26 cellular contexts compared by ENCODE assay signal in the genomic region with DNA sequence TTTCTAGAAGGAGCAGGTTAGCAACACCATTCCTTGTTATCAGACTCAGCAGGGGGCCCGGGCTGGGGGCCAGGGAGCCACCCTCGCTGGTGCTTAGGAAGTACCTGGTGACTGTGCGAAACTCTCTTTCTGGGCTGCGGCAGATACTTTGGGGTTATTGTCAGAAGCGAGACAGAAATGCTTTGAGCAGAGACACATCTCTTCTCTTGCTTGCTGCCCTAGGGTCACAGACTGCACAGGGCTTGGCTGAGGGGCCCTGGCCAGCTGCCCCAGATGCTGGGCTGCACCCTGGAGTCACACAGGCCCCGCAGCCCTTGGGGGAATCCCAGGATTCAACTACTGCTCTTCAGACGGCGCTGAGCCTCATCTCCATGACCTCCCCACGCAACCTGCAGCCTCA.
DNase-seq lines count a peak whose midpoint lies in the region; ATAC-seq, FAIRE-seq and TF ChIP-seq lines count a peak whose summit lies in the region.
"Had no signal": no experiment of that assay in that cellular context is flagged by ENCODE, and none has a peak within 500 bp of the region (broad histone marks: within the 10 kb centered on the region; RNA-seq: fewer than 3 reads in every experiment).

No MANE protein-coding gene starts in this region.

- H3K27ac Mint-ChIP-seq in stimulated activated memory B cell treated with anti-CD40 and anti-IgM and Interleukin-4, amounts not matched to agents 10 μg/mL and 1 μg/mL and 100 μg/mL, for 72 hours = peak overlapping the region; percentile 73
- H3K27ac Mint-ChIP-seq in activated T-cell treated with anti-CD3 and anti-CD28 coated beads, Interleukin-2, amount 50 U/mL, for 24 hours = no peak overlapping the region
- H3K27ac Mint-ChIP-seq: CD4-positive, alpha-beta T cell; CD8-positive, alpha-beta memory T cell had no signal

- H4K20me1 ChIP-seq in K562 (replicated peaks; ENCODE audit: control insufficient read depth, insufficient read depth, low read length) = no peaks in the 10 kb centered on the region
- H4K20me1 ChIP-seq in SK-N-SH (ENCODE audit: insufficient read depth) = no peaks in the 10 kb centered on the region

- no peaks in the 10 kb centered on the region for H3K9me1 ChIP-seq in K562 (ENCODE audit: control insufficient read depth, insufficient read depth, low read length)

- no peaks in the 10 kb centered on the region for H3K9me2 ChIP-seq in SK-N-SH

- H3K4me1 Mint-ChIP-seq in stimulated activated memory B cell treated with anti-CD40 and anti-IgM and Interleukin-4, amounts not matched to agents 10 μg/mL and 1 μg/mL and 100 μg/mL, for 72 hours = peaks cover 18% of the 10 kb centered on the region
- H3K4me1 Mint-ChIP-seq in activated T-cell treated with anti-CD3 and anti-CD28 coated beads, Interleukin-2, amount 50 U/mL, for 24 hours (ENCODE audit: low read depth) = no peaks in the 10 kb centered on the region
- H3K4me1 Mint-ChIP-seq: CD14-positive monocyte; CD8-positive, alpha-beta memory T cell had no signal

- no TSS peak for BruUV-seq in K562 (replicated peaks; lab: Mats Ljungman, UMichigan)

- POLR2A ChIA-PET in K562 (lab: Yijun Ruan, JAX) = interaction anchor here (0.6 to 1.3 kb wide), 3 partner anchors 12 to 42 kb away, joined by 3 read pairs; no protein-coding TSS in a partner anchor
- POLR2A ChIA-PET in SK-N-SH (lab: Yijun Ruan, JAX) = no interaction called here

- no peaks in the 10 kb centered on the region for H3F3A ChIP-seq in SK-N-SH (replicated peaks; ENCODE audit: insufficient read depth)

- peaks cover 5% of the 10 kb centered on the region for H3K9me3 Mint-ChIP-seq in stimulated activated memory B cell treated with anti-CD40 and anti-IgM and Interleukin-4, amounts not matched to agents 10 μg/mL and 1 μg/mL and 100 μg/mL, for 72 hours
- H3K9me3 Mint-ChIP-seq in activated T-cell treated with anti-CD3 and anti-CD28 coated beads, Interleukin-2, amount 50 U/mL, for 24 hours = no peaks in the 10 kb centered on the region
- H3K9me3 Mint-ChIP-seq: CD14-positive monocyte; CD4-positive, alpha-beta T cell; H9 had no signal

- H2AFZ ChIP-seq in K562 (ENCODE audit: low read depth, low read length) (no peak overlapping the region), SK-N-SH (ENCODE audit: low read depth) (no peak overlapping the region)
- H2AFZ ChIP-seq: GM23248 had no signal

- TF ChIP-seq EP300 in K562 (IDR thresholded peaks at IDR 0.05; ENCODE audit: low read length) (no peak), SK-N-SH (IDR thresholded peaks at IDR 0.05; ENCODE audit: borderline replicate concordance in 1 of 2, low read depth in 1 of 2, low read length in 1 of 2) (no peak)

- H3K36me3 Mint-ChIP-seq in stimulated activated memory B cell treated with anti-CD40 and anti-IgM and Interleukin-4, amounts not matched to agents 10 μg/mL and 1 μg/mL and 100 μg/mL, for 72 hours = peaks cover 74% of the 10 kb centered on the region
- no peaks in the 10 kb centered on the region for H3K36me3 Mint-ChIP-seq in activated T-cell treated with anti-CD3 and anti-CD28 coated beads, Interleukin-2, amount 50 U/mL, for 24 hours (ENCODE audit: low read depth)
- H3K36me3 Mint-ChIP-seq: CD8-positive, alpha-beta memory T cell had no signal

- H3K4me2 ChIP-seq in K562 (ENCODE audit: insufficient read depth, low read length) (peak overlapping the region; percentile 16; the same call in 1 of the 2 replicates), SK-N-SH (no peak overlapping the region)
- H3K4me2 ChIP-seq: A549; BLaER1 treated with 17β-estradiol and CSF1 and Interleukin-3, amounts not matched to agents 10 nM and 100 nM had no signal

- no peaks in the 10 kb centered on the region for H3K27me3 Mint-ChIP-seq in stimulated activated memory B cell treated with anti-CD40 and anti-IgM and Interleukin-4, amounts not matched to agents 10 μg/mL and 1 μg/mL and 100 μg/mL, for 72 hours
- H3K27me3 Mint-ChIP-seq in activated T-cell treated with anti-CD3 and anti-CD28 coated beads, Interleukin-2, amount 50 U/mL, for 24 hours = no peaks in the 10 kb centered on the region
- H3K27me3 Mint-ChIP-seq: CD4-positive, alpha-beta T cell had no signal

- TF ChIP-seq POLR2A in K562 (conservative IDR thresholded peaks at IDR 0.05) = no peak

- CTCF ChIA-PET in K562 (lab: Yijun Ruan, JAX; ENCODE audit: low intra/inter-chr PET ratio) (no interaction called here), SK-N-SH (lab: Yijun Ruan, JAX) (no interaction called here)

- ATAC-seq in K562 (peak; percentile 68), left lobe of liver (no peak)
- ATAC-seq in stimulated activated memory B cell treated with anti-CD40 and anti-IgM and Interleukin-4, amounts not matched to agents 10 μg/mL and 1 μg/mL and 100 μg/mL, for 72 hours = no peak
- ATAC-seq: A549, HCT116 had no signal

- in situ Hi-C loops in K562 (cut with MboI) = no loop called here

- H3K9ac ChIP-seq in K562 (ENCODE audit: insufficient read depth in 1 of 2, low read depth in 2 of 2, low read length in 2 of 2) = no peak overlapping the region; a peak in 1 of 4 replicates
- H3K9ac ChIP-seq in SK-N-SH = no peak overlapping the region
- H3K9ac ChIP-seq: BLaER1 treated with 17β-estradiol and CSF1 and Interleukin-3, amounts not matched to agents 10 nM and 100 nM; GM23248 had no signal

- H3K4me1 ChIP-seq in K562 (replicated peaks in 1 of 2; ENCODE audit: control insufficient read depth in 2 of 2, insufficient read depth in 2 of 2, low read length in 2 of 2) (peaks cover 0 to 8% of the 10 kb centered on the region in 2 experiments; a peak in 3 of 5 replicates), SK-N-SH (ENCODE audit: control insufficient read depth in 1 of 2, insufficient read depth in 2 of 2, low read depth in 1 of 2, low read length in 1 of 2) (no peaks in the 10 kb centered on the region)
- H3K4me1 ChIP-seq: A549, BE2C had no signal

- TF ChIP-seq RAD21 in K562 (CRISPR knock-in tag; conservative IDR thresholded peaks at IDR 0.05 in 1 of 2, IDR thresholded peaks at IDR 0.05 in 1 of 2) = no peak
- TF ChIP-seq RAD21 in SK-N-SH (IDR thresholded peaks at IDR 0.05; ENCODE audit: low read length) = no peak

- WGBS in K562 (ENCODE audit: insufficient coverage, low coverage, missing lambda C conversion rate) = 2% methylated on average over 9 of the region's 9 CpGs
- 0% methylated on average over 1 of the region's 9 CpGs for WGBS in SK-N-SH (ENCODE audit: low lambda C conversion rate)

- FAIRE-seq in K562 (lab: Jason Lieb, UNC) = no peak
- FAIRE-seq: A549, GM12891, GM18507, H1 had no signal

- H3K27ac ChIP-seq in K562 (ENCODE audit: extremely low read depth, low read depth, low read length) = no peak overlapping the region
- no peak overlapping the region for H3K27ac ChIP-seq in SK-N-SH (ENCODE audit: low read depth in 2 of 2, low read length in 1 of 2)
- H3K27ac ChIP-seq: A549; BLaER1 treated with 17β-estradiol and CSF1 and Interleukin-3, amounts not matched to agents 10 nM and 100 nM; GM23248 had no signal

- H3K79me2 ChIP-seq in K562 (ENCODE audit: control insufficient read depth, insufficient read depth, low read length) (no peaks in the 10 kb centered on the region), SK-N-SH (ENCODE audit: insufficient read depth) (no peaks in the 10 kb centered on the region)

- H3K4me3 ChIP-seq in K562 = no peak overlapping the region
- no peak overlapping the region for H3K4me3 ChIP-seq in SK-N-SH (ENCODE audit: low read depth in 2 of 2, low read length in 1 of 2)
- H3K4me3 ChIP-seq: A549; BLaER1 treated with 17β-estradiol and CSF1 and Interleukin-3, amounts not matched to agents 10 nM and 100 nM; GM23248 had no signal

- H3K36me3 ChIP-seq in K562 (ENCODE audit: control insufficient read depth, insufficient read depth, low read length) (no peaks in the 10 kb centered on the region), SK-N-SH (replicated peaks in 1 of 2; ENCODE audit: control insufficient read depth in 1 of 2, insufficient read depth in 2 of 2, low read length in 1 of 2) (no peaks in the 10 kb centered on the region)
- H3K36me3 ChIP-seq: BE2C had no signal

- DNase-seq in D341Med (ENCODE audit: low spot score) (peak; percentile 32), K562 (ENCODE audit: extremely low read depth in 1 of 4, low spot score in 3 of 4) (peak; percentile 29 to 49 (median 40)), left lobe of liver (ENCODE audit: low spot score) (peak; percentile 35), HPDE6-E6E7 (ENCODE audit: extremely low spot score) (no peak), SK-N-SH (no peak), cortex of kidney (lab: John Stamatoyannopoulos, UW) (no peak)
- DNase-seq in activated T-cell treated with anti-CD3 and anti-CD28 coated beads, Interleukin-2, amount 50 U/mL, for 24 hours = no peak
- DNase-seq: 8988T; ACHN; AML-193; BE2C; CD4-positive, alpha-beta T cell; CD8-positive, alpha-beta memory T cell; DMS53; DMS79 treated with DMSO at 0.1 percent for 48 hours; GF-D8; GM23248; H9 had no signal

- intact Hi-C loops in K562 (cut with micrococcal nuclease) = no loop called here

- H3K9me3 ChIP-seq in K562 (replicated peaks; ENCODE audit: control insufficient read depth, insufficient read depth, low read depth, low read length) (no peaks in the 10 kb centered on the region), SK-N-SH (no peaks in the 10 kb centered on the region)
- H3K9me3 ChIP-seq: A549; BE2C; BLaER1 treated with 17β-estradiol and CSF1 and Interleukin-3, amounts not matched to agents 10 nM and 100 nM had no signal

- H3K27me3 ChIP-seq in K562 (ENCODE audit: control insufficient read depth in 2 of 2, insufficient read depth in 2 of 2, low read length in 2 of 2) = peaks cover 0 to 26% of the 10 kb centered on the region in 2 experiments; a peak in 3 of 5 replicates
- H3K27me3 ChIP-seq in SK-N-SH (ENCODE audit: insufficient read depth) = no peaks in the 10 kb centered on the region
- H3K27me3 ChIP-seq: BLaER1 treated with 17β-estradiol and CSF1 and Interleukin-3, amounts not matched to agents 10 nM and 100 nM had no signal

- no peak overlapping the region for H3K4me3 Mint-ChIP-seq in stimulated activated memory B cell treated with anti-CD40 and anti-IgM and Interleukin-4, amounts not matched to agents 10 μg/mL and 1 μg/mL and 100 μg/mL, for 72 hours
- no peak overlapping the region for H3K4me3 Mint-ChIP-seq in activated T-cell treated with anti-CD3 and anti-CD28 coated beads, Interleukin-2, amount 50 U/mL, for 24 hours
- H3K4me3 Mint-ChIP-seq: CD14-positive monocyte; CD4-positive, alpha-beta T cell; CD8-positive, alpha-beta memory T cell; H9 had no signal

- TF ChIP-seq CTCF in K562 (IDR thresholded peaks at IDR 0.05 in 2 of 3, conservative IDR thresholded peaks at IDR 0.05 in 1 of 3; ENCODE audit: insufficient read depth in 2 of 3, low read depth in 1 of 3, low read length in 3 of 3) (no peak), SK-N-SH (IDR thresholded peaks at IDR 0.05) (no peak)

TF ChIP-seq in K562, 482 proteins besides CTCF, POLR2A, EP300 and RAD21 (continues in another document):
- TF ChIP-seq MAFK (IDR thresholded peaks at IDR 0.05; ENCODE audit: low read length) = 0 out of 2 replicates have a peak, but pooled peaks have one; percentile 3
- no peak for TF ChIP-seq CBX3 (IDR thresholded peaks at IDR 0.05; ENCODE audit: borderline replicate concordance in 1 of 2, low read length in 2 of 2)
- no peak for TF ChIP-seq GATAD2A (IDR thresholded peaks at IDR 0.05)

TF ChIP-seq in SK-N-SH, 30 proteins besides CTCF, POLR2A, EP300 and RAD21 (continues in another document):
- TF ChIP-seq RXRA (IDR thresholded peaks at IDR 0.05; ENCODE audit: borderline replicate concordance, low read depth) = no peak

Comparison
In these comparisons a context has a peak if more than half of its experiments do, and no peak if none do; other contexts are left out.
1. DNase-seq: peak in D341Med (single experiment), K562 (4 of 4) and left lobe of liver (single experiment); none in HPDE6-E6E7 (single experiment), activated T-cell treated with anti-CD3 and anti-CD28 coated beads, Interleukin-2, amount 50 U/mL, for 24 hours (single experiment), SK-N-SH (single experiment) and cortex of kidney (single experiment).